In the genomic region with DNA sequence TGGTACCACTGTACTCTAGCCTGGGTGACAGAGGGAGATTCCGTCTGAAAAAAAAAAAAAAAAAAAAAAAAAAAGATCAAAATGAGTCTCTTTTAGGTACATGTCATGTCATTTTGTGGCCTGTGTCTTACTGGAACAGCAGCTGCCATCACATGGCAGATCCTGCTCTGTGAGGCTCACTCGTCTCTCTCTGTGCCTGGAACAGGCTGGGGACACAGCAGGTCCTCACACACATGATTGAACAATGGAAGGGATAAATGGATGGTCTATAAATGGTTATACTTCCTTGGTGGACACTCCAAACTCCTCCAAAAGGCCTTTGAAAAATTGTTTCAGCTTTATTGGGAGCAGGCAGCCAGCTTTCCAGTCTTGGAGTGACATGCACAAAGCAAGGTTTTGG, we compare ENCODE assay signal across 23 cellular contexts.
"Had no signal": no experiment of that assay in that cellular context is flagged by ENCODE, and none has a peak within 500 bp of the region (broad histone marks: within the 10 kb centered on the region; RNA-seq: fewer than 3 reads in every experiment).

No MANE protein-coding gene starts in this region.

- H3K27ac ChIP-seq: left lung, lower lobe of right lung, ovary, right atrium auricular region, right lobe of liver, suprapubic skin, thoracic aorta, tibial artery, upper lobe of right lung had no signal

- H3K36me3 Mint-ChIP-seq: naive thymus-derived CD8-positive, alpha-beta T cell had no signal

- H3K4me1 ChIP-seq: left lung, lower lobe of right lung, right atrium auricular region, right lobe of liver, tibial artery had no signal

- H3K27ac Mint-ChIP-seq: nephron; progenitor cell of endocrine pancreas; stimulated activated naive B cell treated with anti-CD40 and anti-IgM and Interleukin-4, amounts not matched to agents 10 μg/mL and 1 μg/mL and 100 μg/mL, for 72 hours had no signal

- ATAC-seq: left colon; left lung; lower lobe of right lung; naive thymus-derived CD8-positive, alpha-beta T cell; right lobe of liver; stimulated activated naive B cell treated with anti-CD40 and anti-IgM and Interleukin-4, amounts not matched to agents 10 μg/mL and 1 μg/mL and 100 μg/mL, for 72 hours; stimulated activated naive CD8-positive, alpha-beta T cell treated with anti-CD3 and anti-CD28 coated beads, Interleukin-15, Interleukin-2, amounts not matched to agents 100 U/mL and 50 U/mL, for 24 hours; upper lobe of right lung had no signal

- H3K9me3 ChIP-seq: left lung, lower lobe of right lung, ovary, right atrium auricular region, right lobe of liver, suprapubic skin, thoracic aorta, tibial artery, upper lobe of right lung had no signal

- H3K4me3 Mint-ChIP-seq: naive thymus-derived CD8-positive, alpha-beta T cell; nephron; stimulated activated naive B cell treated with anti-CD40 and anti-IgM and Interleukin-4, amounts not matched to agents 10 μg/mL and 1 μg/mL and 100 μg/mL, for 72 hours had no signal

- H3K36me3 ChIP-seq: left lung, lower lobe of right lung, ovary, right atrium auricular region, right lobe of liver, suprapubic skin, thoracic aorta, tibial artery, upper lobe of right lung had no signal

- H3K4me3 ChIP-seq: left lung, lower lobe of right lung, ovary, right atrium auricular region, right lobe of liver, smooth muscle cell, suprapubic skin, thoracic aorta, tibial artery, upper lobe of right lung had no signal

- H3K4me1 Mint-ChIP-seq: naive thymus-derived CD8-positive, alpha-beta T cell; stimulated activated naive B cell treated with anti-CD40 and anti-IgM and Interleukin-4, amounts not matched to agents 10 μg/mL and 1 μg/mL and 100 μg/mL, for 72 hours had no signal

- H3K4me2 ChIP-seq: smooth muscle cell had no signal

- DNase-seq: hippocampal formation; kidney; left colon; left lung; lower lobe of right lung; mammary epithelial cell; mesenchymal stem cell; naive thymus-derived CD8-positive, alpha-beta T cell; ovary; right lobe of liver; stimulated activated CD4-positive, alpha-beta T cell treated with anti-CD3 and anti-CD28 coated beads, Interleukin-1b, Interleukin-23, amount 100 ng/mL, for 48 hours; stimulated activated CD4-positive, alpha-beta T cell treated with anti-CD3 and anti-CD28 coated beads, Interleukin-2, amount 100 ng/mL, for 48 hours; stimulated activated naive B cell treated with anti-CD40 and anti-IgM and Interleukin-4, amounts not matched to agents 10 μg/mL and 1 μg/mL and 100 μg/mL, for 72 hours; stimulated activated naive CD8-positive, alpha-beta T cell treated with anti-CD3 and anti-CD28 coated beads, Interleukin-15, Interleukin-2, amounts not matched to agents 100 U/mL and 50 U/mL, for 24 hours; trophoblast cell; upper lobe of right lung had no signal

- H3K27me3 ChIP-seq: left lung, ovary, right atrium auricular region, right lobe of liver, tibial artery, upper lobe of right lung had no signal
